Comparison of ENCODE assay signal across 14 cellular contexts in genomic region chr4:4254666-4255065, GRCh38. TPM values are rescaled to one million over a fixed set of nuclear protein-coding genes. Genes with fewer than 3 reads are reported as not detected.
"Had no signal": no experiment of that assay in that cellular context is flagged by ENCODE, and none has a peak within 500 bp of the region (broad histone marks: within the 10 kb centered on the region; RNA-seq: fewer than 3 reads in every experiment).

No MANE protein-coding gene starts in this region.

- ATAC-seq: activated naive CD4-positive, alpha-beta T cell treated with anti-CD3 and anti-CD28 coated beads, Interleukin-2, amount 50 U/mL, for 72 hours; gastroesophageal sphincter; stimulated activated naive CD8-positive, alpha-beta T cell treated with anti-CD3 and anti-CD28 coated beads, Interleukin-15, Interleukin-2, amounts not matched to agents 100 U/mL and 50 U/mL, for 24 hours had no signal

- DNase-seq: activated B cell treated with CpG ODN at 0.5 μM for 24 hours; activated CD4-positive, alpha-beta T cell treated with anti-CD3 and anti-CD28 coated beads, Interleukin-2, amount 10 ng/mL, durations not matched to agents 24 days and 14 days; activated effector memory CD4-positive, alpha-beta T cell treated with anti-CD3 and anti-CD28 coated beads, Interleukin-2, amount 50 U/mL, for 16 hours; activated T-cell treated with anti-CD3 and anti-CD28 coated beads, Interleukin-2, amount 50 U/mL, for 1 hour; aorta; effector CD8-positive, alpha-beta T cell; stimulated activated CD4-positive, alpha-beta T cell treated with anti-CD3 and anti-CD28 coated beads, Interleukin-4, amount 100 ng/mL, for 1 hour; stimulated activated CD8-positive, alpha-beta memory T cell treated with anti-CD3 and anti-CD28 coated beads, Interleukin-4, amount 100 ng/mL, for 48 hours; stimulated activated naive CD8-positive, alpha-beta T cell treated with anti-CD3 and anti-CD28 coated beads, Interleukin-15, Interleukin-2, amounts not matched to agents 100 U/mL and 50 U/mL, for 24 hours; uterus had no signal

RNA-seq across cellular contexts. Expression of gene OTOP1, which starts 27.9 kb away (rescaled TPM):
- total RNA-seq: activated B cell treated with CpG ODN at 0.5 μM for 24 hours; activated CD4-positive, alpha-beta T cell treated with anti-CD3 and anti-CD28 coated beads, Interleukin-2, amount 10 ng/mL, durations not matched to agents 24 days and 14 days; activated naive CD4-positive, alpha-beta T cell treated with anti-CD3 and anti-CD28 coated beads, Interleukin-2, amount 50 U/mL, for 72 hours; aorta; fibroblast of lung; gastroesophageal sphincter; osteoblast; uterus had no signal
